14 cellular contexts compared by ENCODE assay signal in genomic region chr6:1088441-1089001, GRCh38.
"Had no signal": no experiment of that assay in that cellular context is flagged by ENCODE, and none has a peak within 500 bp of the region (broad histone marks: within the 10 kb centered on the region; RNA-seq: fewer than 3 reads in every experiment).

No MANE protein-coding gene starts in this region.

- H3K4me1 ChIP-seq: upper lobe of left lung had no signal

- DNase-seq: activated B cell treated with CpG ODN at 0.5 μM for 24 hours; activated CD4-positive, alpha-beta T cell treated with anti-CD3 and anti-CD28 coated beads, Interleukin-2, amount 10 ng/mL, durations not matched to agents 7 days and 5 days; activated naive CD4-positive, alpha-beta T cell treated with anti-CD3 and anti-CD28 coated beads for 36 hours; activated T-cell treated with anti-CD3 and anti-CD28 coated beads for 4 hours; central memory CD4-positive, alpha-beta T cell; cortex of kidney; effector memory CD4-positive, alpha-beta T cell; immature natural killer cell; occipital lobe; stimulated activated CD4-positive, alpha-beta T cell treated with anti-CD3 and anti-CD28 coated beads, Interleukin-12 subunit alpha, Interleukin-12 subunit beta, amount 100 ng/mL, for 4 hours; stimulated activated naive CD4-positive, alpha-beta T cell treated with Interleukin-2 at 50 U/mL for 16 hours; upper lobe of left lung had no signal

- H3K9me3 ChIP-seq: upper lobe of left lung had no signal

- H3K27me3 ChIP-seq: upper lobe of left lung had no signal

- H3K36me3 ChIP-seq: upper lobe of left lung had no signal

- H3K4me3 ChIP-seq: upper lobe of left lung had no signal

- ATAC-seq: activated T-helper 17 cell treated with anti-CD3 and anti-CD28 coated beads, Interleukin-2, amount 50 U/mL, for 72 hours; left lobe of liver had no signal

- H3K27ac ChIP-seq: upper lobe of left lung had no signal
